Comparison of ENCODE assay signal across 8 cellular contexts in the genomic region with DNA sequence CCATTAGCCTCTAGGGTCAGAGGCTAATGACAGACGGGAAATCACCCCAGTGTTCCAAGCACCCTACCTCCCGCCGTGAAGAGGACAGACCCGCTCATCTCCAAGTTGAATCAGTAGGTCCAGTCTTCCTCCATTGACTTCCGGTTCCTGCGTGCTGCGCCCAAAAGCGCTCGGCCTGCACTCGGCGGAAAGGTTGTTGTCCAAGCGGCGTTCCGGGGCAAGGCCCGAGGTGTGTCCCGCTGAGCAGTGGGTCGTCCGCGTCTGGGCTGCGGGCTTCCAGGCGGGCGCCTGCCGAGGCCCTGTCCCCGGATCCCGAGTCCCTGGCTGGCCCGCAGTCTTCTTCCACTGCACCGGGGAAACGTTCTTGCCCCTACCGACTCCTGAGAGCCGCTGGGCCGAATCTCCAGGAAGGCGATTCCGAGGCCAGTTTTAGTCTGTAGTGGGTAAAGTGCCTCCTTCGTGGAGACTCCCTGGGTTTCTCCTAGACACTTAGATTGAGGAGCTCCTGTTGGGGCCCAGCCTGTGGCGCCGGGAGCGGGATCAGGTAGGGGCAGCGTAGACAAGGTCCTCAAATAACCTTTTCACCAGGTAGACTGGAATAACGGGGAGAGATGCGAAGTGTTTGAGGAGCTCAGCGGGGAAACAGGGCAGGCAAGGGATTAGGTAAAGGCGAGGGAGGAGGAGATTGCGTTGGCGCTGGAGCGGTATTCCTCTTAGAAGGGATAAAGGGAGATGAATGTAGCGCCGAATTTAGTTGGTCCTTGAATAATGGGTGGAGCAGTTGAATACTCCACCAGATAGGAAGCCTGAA. TPM values are rescaled to one million over a fixed set of nuclear protein-coding genes. Genes with fewer than 3 reads are reported as not detected.
A peak's percentile ranks its signal among the peaks of the same experiment; 100 is the strongest.
DNase-seq lines count a peak whose midpoint lies in the region; ATAC-seq and TF ChIP-seq lines count a peak whose summit lies in the region.

TEFM (minus strand) TSS at position 138 of the 811 bp plus-strand sequence; CDS start at position 98, 40 bp downstream.

- H3K4me3 Mint-ChIP-seq in activated CD4-positive, alpha-beta memory T cell treated with anti-CD3 and anti-CD28 coated beads, Interleukin-2, amount 10 ng/mL, durations not matched to agents 7 days and 5 days: peak within 1 kb of the TSS; percentile 94

- H3K36me3 Mint-ChIP-seq in activated CD4-positive, alpha-beta memory T cell treated with anti-CD3 and anti-CD28 coated beads, Interleukin-2, amount 10 ng/mL, durations not matched to agents 7 days and 5 days (ENCODE audit: low read depth): peaks cover 26% of the 10 kb centered on the region

- intact Hi-C loops in dorsolateral prefrontal cortex (cut with DNase I) (no loop called here), right lobe of liver (cut with DNase I) (no loop called here)

- peak; percentile 46 to 94 (median 81) for DNase-seq in C1 segment of cervical spinal cord (lab: John Stamatoyannopoulos, UW)
- DNase-seq in NCI-H774 (lab: John Stamatoyannopoulos, UW): peak; percentile 93
- peak; percentile 92 for DNase-seq in activated CD4-positive, alpha-beta memory T cell treated with anti-CD3 and anti-CD28 coated beads, Interleukin-2, amount 10 ng/mL, durations not matched to agents 7 days and 5 days
- DNase-seq in dorsolateral prefrontal cortex: peak; percentile 80 to 95 (median 92)
- peak; percentile 89 to 93 (median 91) for DNase-seq in right lobe of liver
- peak; percentile 92 for DNase-seq in stimulated activated CD4-positive, alpha-beta T cell treated with anti-CD3 and anti-CD28 coated beads, Interleukin-4, amount 100 ng/mL, for 24 hours

- peak in 32 of 56 donors; percentile 7 to 54 (median 23) for TF ChIP-seq CTCF in dorsolateral prefrontal cortex (IDR thresholded peaks at IDR 0.05 in 54 of 56, conservative IDR thresholded peaks at IDR 0.05 in 2 of 56; ENCODE audit: low read depth in 1 of 56, partially characterized antibody in 56 of 56)
- TF ChIP-seq CTCF in right lobe of liver (IDR thresholded peaks at IDR 0.05): no peak

- H3K27me3 Mint-ChIP-seq in activated CD4-positive, alpha-beta memory T cell treated with anti-CD3 and anti-CD28 coated beads, Interleukin-2, amount 10 ng/mL, durations not matched to agents 7 days and 5 days: no peaks in the 10 kb centered on the region

- CTCF ChIA-PET in activated CD4-positive, alpha-beta memory T cell treated with anti-CD3 and anti-CD28 coated beads, Interleukin-2, amount 10 ng/mL, durations not matched to agents 7 days and 5 days (lab: Charles Lee): interaction anchor here (1.0 kb wide), 1 partner anchor 430 kb away, joined by 3 read pairs; the partner anchor contains the start of gene GOSR1

- H3K27ac Mint-ChIP-seq in activated CD4-positive, alpha-beta memory T cell treated with anti-CD3 and anti-CD28 coated beads, Interleukin-2, amount 10 ng/mL, durations not matched to agents 7 days and 5 days: peak within 1 kb of the TSS; percentile 77

- H3K9me3 ChIP-seq in right lobe of liver: no peaks in the 10 kb centered on the region

- peaks cover 50% of the 10 kb centered on the region for H3K4me1 Mint-ChIP-seq in activated CD4-positive, alpha-beta memory T cell treated with anti-CD3 and anti-CD28 coated beads, Interleukin-2, amount 10 ng/mL, durations not matched to agents 7 days and 5 days

- no peaks in the 10 kb centered on the region for H3K9me3 Mint-ChIP-seq in activated CD4-positive, alpha-beta memory T cell treated with anti-CD3 and anti-CD28 coated beads, Interleukin-2, amount 10 ng/mL, durations not matched to agents 7 days and 5 days

- POLR2A ChIA-PET in activated CD4-positive, alpha-beta memory T cell treated with anti-CD3 and anti-CD28 coated beads, Interleukin-2, amount 10 ng/mL, durations not matched to agents 7 days and 5 days (lab: Charles Lee): interaction anchor here (0.6 to 2.5 kb wide), 12 partner anchors 9 to 310 kb away, joined by 3 to 12 read pairs (median 4); partner anchors contain the start of genes CRLF3 and RNF135

- H3K27me3 ChIP-seq in dorsolateral prefrontal cortex (no peaks in the 10 kb centered on the region), right lobe of liver (no peaks in the 10 kb centered on the region)

- H3K36me3 ChIP-seq in right lobe of liver: peaks cover 0 to 1% (median 0%) of the 10 kb centered on the region in 4 donors

- peaks cover 0 to 16% (median 6%) of the 10 kb centered on the region in 4 donors for H3K4me1 ChIP-seq in right lobe of liver

- H3K27ac ChIP-seq in dorsolateral prefrontal cortex (peak within 1 kb of the TSS in 58 of 59 donors; percentile 8 to 94 (median 85)), right lobe of liver (peak within 1 kb of the TSS; percentile 86 to 90 (median 90))

- H3K4me3 ChIP-seq in dorsolateral prefrontal cortex (peak within 1 kb of the TSS; percentile 53 to 96 (median 87)), right lobe of liver (peak within 1 kb of the TSS; percentile 65 to 90 (median 67))

- WGBS in right lobe of liver (ENCODE audit: insufficient coverage, low coverage, low lambda C conversion rate, missing lambda C conversion rate): under 1% methylated on average over 30 of the region's 47 CpGs

- ATAC-seq in GM19351 (IDR thresholded peaks at IDR 0.05; ENCODE audit: unreplicated experiment): peak; percentile 81
- peak; percentile 74 for ATAC-seq in HG03521 (IDR thresholded peaks at IDR 0.05; ENCODE audit: unreplicated experiment)
- ATAC-seq in right lobe of liver: peak; percentile 99

- peak; percentile 68 for TF ChIP-seq POLR2A in right lobe of liver (IDR thresholded peaks at IDR 0.05)

RNA-seq across cellular contexts. Expression of gene TEFM, which starts in this region (rescaled TPM):
- 10 to 100 TPM; 14.3 to 14.9 TPM for total RNA-seq in activated CD4-positive, alpha-beta memory T cell treated with anti-CD3 and anti-CD28 coated beads, Interleukin-2, amount 10 ng/mL, durations not matched to agents 7 days and 5 days
- total RNA-seq in dorsolateral prefrontal cortex (10 to 100 TPM; 10.1 to 39.6 (median 18.3) TPM), right lobe of liver (1 to 10 TPM; 6.6 to 9.9 (median 8.1) TPM)

Comparison
In these comparisons a context has a peak if more than half of its experiments do, and no peak if none do; other contexts are left out.
1. Peak in every context shown above with its lines: DNase-seq, ATAC-seq, H3K4me3 ChIP-seq and H3K27ac ChIP-seq.
2. CTCF ChIP-seq: peak in dorsolateral prefrontal cortex (32 of 56); none in right lobe of liver (0 of 4).